ENCODE assay signal across 1 cellular context in genomic region chr9:117595650-117596049, GRCh38.
TF ChIP-seq lines count a peak whose summit lies in the region.

No MANE protein-coding gene starts in this region.

TF ChIP-seq in H1, 55 proteins besides CTCF, POLR2A, EP300 and RAD21 (continued from another document):
- TF ChIP-seq, protein P1, sequence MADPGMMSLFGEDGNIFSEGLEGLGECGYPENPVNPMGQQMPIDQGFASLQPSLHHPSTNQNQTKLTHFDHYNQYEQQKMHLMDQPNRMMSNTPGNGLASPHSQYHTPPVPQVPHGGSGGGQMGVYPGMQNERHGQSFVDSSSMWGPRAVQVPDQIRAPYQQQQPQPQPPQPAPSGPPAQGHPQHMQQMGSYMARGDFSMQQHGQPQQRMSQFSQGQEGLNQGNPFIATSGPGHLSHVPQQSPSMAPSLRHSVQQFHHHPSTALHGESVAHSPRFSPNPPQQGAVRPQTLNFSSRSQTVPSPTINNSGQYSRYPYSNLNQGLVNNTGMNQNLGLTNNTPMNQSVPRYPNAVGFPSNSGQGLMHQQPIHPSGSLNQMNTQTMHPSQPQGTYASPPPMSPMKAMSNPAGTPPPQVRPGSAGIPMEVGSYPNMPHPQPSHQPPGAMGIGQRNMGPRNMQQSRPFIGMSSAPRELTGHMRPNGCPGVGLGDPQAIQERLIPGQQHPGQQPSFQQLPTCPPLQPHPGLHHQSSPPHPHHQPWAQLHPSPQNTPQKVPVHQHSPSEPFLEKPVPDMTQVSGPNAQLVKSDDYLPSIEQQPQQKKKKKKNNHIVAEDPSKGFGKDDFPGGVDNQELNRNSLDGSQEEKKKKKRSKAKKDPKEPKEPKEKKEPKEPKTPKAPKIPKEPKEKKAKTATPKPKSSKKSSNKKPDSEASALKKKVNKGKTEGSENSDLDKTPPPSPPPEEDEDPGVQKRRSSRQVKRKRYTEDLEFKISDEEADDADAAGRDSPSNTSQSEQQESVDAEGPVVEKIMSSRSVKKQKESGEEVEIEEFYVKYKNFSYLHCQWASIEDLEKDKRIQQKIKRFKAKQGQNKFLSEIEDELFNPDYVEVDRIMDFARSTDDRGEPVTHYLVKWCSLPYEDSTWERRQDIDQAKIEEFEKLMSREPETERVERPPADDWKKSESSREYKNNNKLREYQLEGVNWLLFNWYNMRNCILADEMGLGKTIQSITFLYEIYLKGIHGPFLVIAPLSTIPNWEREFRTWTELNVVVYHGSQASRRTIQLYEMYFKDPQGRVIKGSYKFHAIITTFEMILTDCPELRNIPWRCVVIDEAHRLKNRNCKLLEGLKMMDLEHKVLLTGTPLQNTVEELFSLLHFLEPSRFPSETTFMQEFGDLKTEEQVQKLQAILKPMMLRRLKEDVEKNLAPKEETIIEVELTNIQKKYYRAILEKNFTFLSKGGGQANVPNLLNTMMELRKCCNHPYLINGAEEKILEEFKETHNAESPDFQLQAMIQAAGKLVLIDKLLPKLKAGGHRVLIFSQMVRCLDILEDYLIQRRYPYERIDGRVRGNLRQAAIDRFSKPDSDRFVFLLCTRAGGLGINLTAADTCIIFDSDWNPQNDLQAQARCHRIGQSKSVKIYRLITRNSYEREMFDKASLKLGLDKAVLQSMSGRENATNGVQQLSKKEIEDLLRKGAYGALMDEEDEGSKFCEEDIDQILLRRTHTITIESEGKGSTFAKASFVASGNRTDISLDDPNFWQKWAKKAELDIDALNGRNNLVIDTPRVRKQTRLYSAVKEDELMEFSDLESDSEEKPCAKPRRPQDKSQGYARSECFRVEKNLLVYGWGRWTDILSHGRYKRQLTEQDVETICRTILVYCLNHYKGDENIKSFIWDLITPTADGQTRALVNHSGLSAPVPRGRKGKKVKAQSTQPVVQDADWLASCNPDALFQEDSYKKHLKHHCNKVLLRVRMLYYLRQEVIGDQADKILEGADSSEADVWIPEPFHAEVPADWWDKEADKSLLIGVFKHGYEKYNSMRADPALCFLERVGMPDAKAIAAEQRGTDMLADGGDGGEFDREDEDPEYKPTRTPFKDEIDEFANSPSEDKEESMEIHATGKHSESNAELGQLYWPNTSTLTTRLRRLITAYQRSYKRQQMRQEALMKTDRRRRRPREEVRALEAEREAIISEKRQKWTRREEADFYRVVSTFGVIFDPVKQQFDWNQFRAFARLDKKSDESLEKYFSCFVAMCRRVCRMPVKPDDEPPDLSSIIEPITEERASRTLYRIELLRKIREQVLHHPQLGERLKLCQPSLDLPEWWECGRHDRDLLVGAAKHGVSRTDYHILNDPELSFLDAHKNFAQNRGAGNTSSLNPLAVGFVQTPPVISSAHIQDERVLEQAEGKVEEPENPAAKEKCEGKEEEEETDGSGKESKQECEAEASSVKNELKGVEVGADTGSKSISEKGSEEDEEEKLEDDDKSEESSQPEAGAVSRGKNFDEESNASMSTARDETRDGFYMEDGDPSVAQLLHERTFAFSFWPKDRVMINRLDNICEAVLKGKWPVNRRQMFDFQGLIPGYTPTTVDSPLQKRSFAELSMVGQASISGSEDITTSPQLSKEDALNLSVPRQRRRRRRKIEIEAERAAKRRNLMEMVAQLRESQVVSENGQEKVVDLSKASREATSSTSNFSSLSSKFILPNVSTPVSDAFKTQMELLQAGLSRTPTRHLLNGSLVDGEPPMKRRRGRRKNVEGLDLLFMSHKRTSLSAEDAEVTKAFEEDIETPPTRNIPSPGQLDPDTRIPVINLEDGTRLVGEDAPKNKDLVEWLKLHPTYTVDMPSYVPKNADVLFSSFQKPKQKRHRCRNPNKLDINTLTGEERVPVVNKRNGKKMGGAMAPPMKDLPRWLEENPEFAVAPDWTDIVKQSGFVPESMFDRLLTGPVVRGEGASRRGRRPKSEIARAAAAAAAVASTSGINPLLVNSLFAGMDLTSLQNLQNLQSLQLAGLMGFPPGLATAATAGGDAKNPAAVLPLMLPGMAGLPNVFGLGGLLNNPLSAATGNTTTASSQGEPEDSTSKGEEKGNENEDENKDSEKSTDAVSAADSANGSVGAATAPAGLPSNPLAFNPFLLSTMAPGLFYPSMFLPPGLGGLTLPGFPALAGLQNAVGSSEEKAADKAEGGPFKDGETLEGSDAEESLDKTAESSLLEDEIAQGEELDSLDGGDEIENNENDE (IDR thresholded peaks at IDR 0.05; ENCODE audit: insufficient replicate concordance, low read length), result no peak
TF ChIP-seq in H1: peak in this region for 0.
